In genomic region chr5:72378636-72379289, GRCh38 we compare ENCODE assay signal across 8 cellular contexts. TPM values are rescaled to one million over a fixed set of nuclear protein-coding genes. Genes with fewer than 3 reads are reported as not detected.
A peak's percentile ranks its signal among the peaks of the same experiment; 100 is the strongest.
DNase-seq lines count a peak whose midpoint lies in the region; ATAC-seq and TF ChIP-seq lines count a peak whose summit lies in the region.

No MANE protein-coding gene starts in this region.

- H3K4me1 ChIP-seq in mucosa of descending colon (ENCODE audit: low read depth): no peaks in the 10 kb centered on the region

- H3K36me3 ChIP-seq in kidney epithelial cell (ENCODE audit: control insufficient read depth, insufficient read depth, low read length): no peaks in the 10 kb centered on the region
- H3K36me3 ChIP-seq in mucosa of descending colon (ENCODE audit: low read depth): no peaks in the 10 kb centered on the region

- ATAC-seq in mucosa of descending colon: no peak
- ATAC-seq in GM19351 (IDR thresholded peaks at IDR 0.05; ENCODE audit: unreplicated experiment): no peak

- H3K9me3 ChIP-seq in mucosa of descending colon: no peaks in the 10 kb centered on the region

- H3K4me3 ChIP-seq in astrocyte of the spinal cord (ENCODE audit: low read depth, low read length): no peak overlapping the region
- no peak overlapping the region for H3K4me3 ChIP-seq in kidney epithelial cell (ENCODE audit: low read depth, low read length)
- no peak overlapping the region for H3K4me3 ChIP-seq in mucosa of descending colon

- DNase-seq in CD1c-positive myeloid dendritic cell (ENCODE audit: extremely low spot score): peak; percentile 92
- peak; percentile 48 for DNase-seq in NCI-H1105 treated with DMSO at 0.1 percent for 48 hours (lab: John Stamatoyannopoulos, UW)
- peak; percentile 87 for DNase-seq in astrocyte of the spinal cord (ENCODE audit: low read depth, low spot score)
- peak; percentile 68 for DNase-seq in kidney epithelial cell (ENCODE audit: low read depth)
- DNase-seq in mucosa of descending colon: no peak
- DNase-seq in central memory CD4-positive, alpha-beta T cell: no peak
- no peak for DNase-seq in NK-92 (lab: John Stamatoyannopoulos, UW; ENCODE audit: unreplicated experiment)

- in situ Hi-C loops in astrocyte of the spinal cord (cut with HindIII; ENCODE audit: low sequenced_read_pairs): no loop called here

- no peaks in the 10 kb centered on the region for H3K27me3 ChIP-seq in kidney epithelial cell (ENCODE audit: control insufficient read depth, insufficient read depth, low read length)

- intact Hi-C loops in mucosa of descending colon (cut with DNase I, micrococcal nuclease): no loop called here

- TF ChIP-seq CTCF in astrocyte of the spinal cord (IDR thresholded peaks at IDR 0.05; ENCODE audit: low read depth, low read length): no peak
- no peak for TF ChIP-seq CTCF in kidney epithelial cell (IDR thresholded peaks at IDR 0.05; ENCODE audit: insufficient read depth, low read length, poor library complexity, severe bottlenecking)
- TF ChIP-seq CTCF in mucosa of descending colon (IDR thresholded peaks at IDR 0.05): no peak

RNA-seq across cellular contexts. Expression of gene PTCD2, which starts 58.6 kb away (rescaled TPM):
- total RNA-seq in kidney epithelial cell: 10.5 and 11.7 TPM in 2 replicates
- 1 to 10 TPM; 4.7 to 6.3 (median 5.2) TPM for total RNA-seq in mucosa of descending colon

RNA-seq across cellular contexts. Expression of gene MRPS27, which starts 58.7 kb away (rescaled TPM):
- total RNA-seq in kidney epithelial cell (67.3 and 77.4 TPM in 2 replicates), mucosa of descending colon (10 to 100 TPM; 32.7 to 40.3 (median 37.6) TPM)

Comparison
In these comparisons a context has a peak if more than half of its experiments do, and no peak if none do; other contexts are left out.
1. DNase-seq: peak in CD1c-positive myeloid dendritic cell (single experiment), NCI-H1105 treated with DMSO at 0.1 percent for 48 hours (single experiment), astrocyte of the spinal cord (single experiment) and kidney epithelial cell (single experiment); none in mucosa of descending colon (0 of 3), central memory CD4-positive, alpha-beta T cell (single experiment) and NK-92 (single experiment).